7 cellular contexts compared by ENCODE assay signal in genomic region chr6:108689279-108690161, GRCh38.
DNase-seq lines count a peak whose midpoint lies in the region; ATAC-seq lines count a peak whose summit lies in the region.

No MANE protein-coding gene starts in this region.

- H3K27me3 Mint-ChIP-seq in T-helper 2 cell treated with Interferon-gamma antibody and Interleukin-4, amounts not matched to agents 5 μg/mL and 100 μg/mL, for 36 hours (ENCODE audit: low read depth) = no peaks in the 10 kb centered on the region

- no peaks in the 10 kb centered on the region for H3K36me3 Mint-ChIP-seq in T-helper 2 cell treated with Interferon-gamma antibody and Interleukin-4, amounts not matched to agents 5 μg/mL and 100 μg/mL, for 36 hours (ENCODE audit: low read depth)

- no peaks in the 10 kb centered on the region for H3K9me3 Mint-ChIP-seq in T-helper 2 cell treated with Interferon-gamma antibody and Interleukin-4, amounts not matched to agents 5 μg/mL and 100 μg/mL, for 36 hours

- in situ Hi-C loops in KBM-7 (cut with MboI; ENCODE audit: low pct_unique_long_range_greater_than_20kb, low sequenced_read_pairs) = no loop called here

- intact Hi-C loops in left colon (cut with DNase I, micrococcal nuclease) = no loop called here

- ATAC-seq in left colon = peak; percentile 18

- H3K4me3 Mint-ChIP-seq in T-helper 2 cell treated with Interferon-gamma antibody and Interleukin-4, amounts not matched to agents 5 μg/mL and 100 μg/mL, for 36 hours = no peak overlapping the region

- peak; percentile 52 for DNase-seq in KBM-7
- DNase-seq in brain pericyte (ENCODE audit: low read depth, low spot score) = peak; percentile 79
- peak; percentile 35 to 75 for DNase-seq in left colon
- DNase-seq in ureter (ENCODE audit: low spot score) = peak; percentile 88
- DNase-seq in NCI-H1105 treated with DMSO at 0.1 percent for 48 hours (lab: John Stamatoyannopoulos, UW) = no peak
- DNase-seq in activated naive CD4-positive, alpha-beta T cell treated with Interleukin-2 at 50 U/mL for 16 hours = no peak
- DNase-seq in T-helper 2 cell treated with Interferon-gamma antibody and Interleukin-4, amounts not matched to agents 5 μg/mL and 100 μg/mL, for 36 hours (ENCODE audit: low spot score) = no peak

- H3K27ac Mint-ChIP-seq in T-helper 2 cell treated with Interferon-gamma antibody and Interleukin-4, amounts not matched to agents 5 μg/mL and 100 μg/mL, for 36 hours = no peak overlapping the region

- peaks cover 6% of the 10 kb centered on the region for H3K4me1 Mint-ChIP-seq in T-helper 2 cell treated with Interferon-gamma antibody and Interleukin-4, amounts not matched to agents 5 μg/mL and 100 μg/mL, for 36 hours (ENCODE audit: low read depth)

Comparison
In these comparisons a context has a peak if more than half of its experiments do, and no peak if none do; other contexts are left out.
1. DNase-seq: peak in KBM-7 (single experiment), brain pericyte (single experiment), left colon (2 of 2) and ureter (single experiment); none in NCI-H1105 treated with DMSO at 0.1 percent for 48 hours (single experiment), activated naive CD4-positive, alpha-beta T cell treated with Interleukin-2 at 50 U/mL for 16 hours (single experiment) and T-helper 2 cell treated with Interferon-gamma antibody and Interleukin-4, amounts not matched to agents 5 μg/mL and 100 μg/mL, for 36 hours (single experiment).